23 cellular contexts compared by ENCODE assay signal in the genomic region with DNA sequence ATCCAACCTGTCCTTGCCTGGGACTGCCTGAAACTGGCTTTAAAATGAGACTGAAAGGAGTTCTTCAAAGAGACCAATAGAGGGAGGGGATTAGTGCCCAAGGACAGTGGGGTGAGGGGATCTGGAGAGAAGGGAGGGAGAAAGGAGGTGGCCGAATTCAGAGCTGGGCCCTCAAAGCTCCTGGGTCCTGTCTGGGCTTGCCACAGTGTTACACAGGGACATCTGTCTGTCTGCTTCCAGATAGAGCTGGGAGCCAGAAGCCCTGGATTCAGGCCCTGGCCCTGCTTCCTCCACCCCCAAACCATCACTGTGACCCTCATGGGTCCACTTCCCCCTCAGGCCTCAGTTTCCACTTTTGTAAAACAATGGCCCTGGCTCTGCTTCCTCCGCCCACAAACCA. TPM values are rescaled to one million over a fixed set of nuclear protein-coding genes. Genes with fewer than 3 reads are reported as not detected.
DNase-seq lines count a peak whose midpoint lies in the region; ATAC-seq and TF ChIP-seq lines count a peak whose summit lies in the region.
"Had no signal": no experiment of that assay in that cellular context is flagged by ENCODE, and none has a peak within 500 bp of the region (broad histone marks: within the 10 kb centered on the region; RNA-seq: fewer than 3 reads in every experiment).

No MANE protein-coding gene starts in this region.

- H2BK15ac ChIP-seq in neuronal stem cell (ENCODE audit: low read length) = no peak overlapping the region

- peaks cover 75% of the 10 kb centered on the region for H3K4me1 ChIP-seq in left ventricle myocardium inferior
- peaks cover 23 to 25% of the 10 kb centered on the region in 2 donors for H3K4me1 ChIP-seq in neuronal stem cell (ENCODE audit: control insufficient read depth in 2 of 2, insufficient read depth in 1 of 2, low read depth in 1 of 2, low read length in 2 of 2)

- H3K9me3 ChIP-seq in left ventricle myocardium inferior (replicated peaks) (no peaks in the 10 kb centered on the region), neuronal stem cell (replicated peaks in 1 of 2; ENCODE audit: control insufficient read depth in 2 of 2, insufficient read depth in 1 of 2, low read depth in 1 of 2, low read length in 2 of 2) (peaks cover 0 to 2% of the 10 kb centered on the region in 2 donors)

- CTCF ChIA-PET in RWPE1 (lab: Yijun Ruan, JAX) = interaction anchor here (0.7 kb wide), 1 partner anchor 24 kb away, joined by 3 read pairs; no protein-coding TSS in a partner anchor

- H2BK5ac ChIP-seq in neuronal stem cell (ENCODE audit: low read length) = no peak overlapping the region

- POLR2A ChIA-PET in RWPE1 (lab: Yijun Ruan, JAX; ENCODE audit: low non-redundant PET) = no interaction called here

- no peak overlapping the region for H2AK5ac ChIP-seq in neuronal stem cell (ENCODE audit: low read depth, low read length)

- ATAC-seq in left ventricle myocardium superior = no peak
- ATAC-seq: K562, Panc1 had no signal

- H3K4me2 ChIP-seq in neuronal stem cell (ENCODE audit: insufficient read depth, low read length, poor library complexity, severe bottlenecking) = no peak overlapping the region

- WGBS in neuronal stem cell (ENCODE audit: extremely low coverage in 2 of 2, insufficient read length in 2 of 2, insufficient replicate concordance in 1 of 2), 2 donors = no CpG with 5 or more reads among the region's 2 CpGs

- H4K91ac ChIP-seq in neuronal stem cell (ENCODE audit: low read depth, low read length, poor library complexity) = no peak overlapping the region

- H3K23ac ChIP-seq in neuronal stem cell (ENCODE audit: low read depth, low read length, poor library complexity) = no peak overlapping the region

- no peak for DNase-seq in left ventricle myocardium inferior
- no peak for DNase-seq in left ventricle myocardium superior
- no peak for DNase-seq in RWPE1 (ENCODE audit: low spot score)
- no peak for DNase-seq in neuronal stem cell (ENCODE audit: low spot score)
- no peak for DNase-seq in AG08395 (ENCODE audit: low spot score)
- DNase-seq in activated gamma-delta T cell treated with Interleukin-2 at 50 U/mL for 16 hours = no peak
- DNase-seq: CD4-positive, CD25-positive, alpha-beta regulatory T cell; DMS79 treated with DMSO at 0.1 percent for 48 hours; H9; MM.1S; NCI-H1092; NCI-H1436; NCI-H187 treated with DMSO at 0.1 percent for 48 hours; NCI-H2107; NCI-H226; NCI-H774; NK-92 treated with Interleukin-12 subunit alpha and Interleukin-12 subunit beta, amount 100 ng/mL, for 24 hours had no signal

- H3K79me1 ChIP-seq in neuronal stem cell (ENCODE audit: low read depth, low read length) = peaks cover 5% of the 10 kb centered on the region

- H3K14ac ChIP-seq in neuronal stem cell (ENCODE audit: low read length) = no peak overlapping the region

- no peak for TF ChIP-seq CTCF in left ventricle myocardium inferior (IDR thresholded peaks at IDR 0.05; ENCODE audit: borderline replicate concordance)
- TF ChIP-seq CTCF in RWPE1 (conservative IDR thresholded peaks at IDR 0.05; ENCODE audit: low read depth) = no peak

- no peak overlapping the region for H2BK120ac ChIP-seq in neuronal stem cell (ENCODE audit: low read depth, low read length)

- H2BK12ac ChIP-seq in neuronal stem cell (ENCODE audit: low read length) = no peak overlapping the region

- no peak overlapping the region for H3K4me3 ChIP-seq in left ventricle myocardium inferior
- no peak overlapping the region for H3K4me3 ChIP-seq in neuronal stem cell (ENCODE audit: low read length in 2 of 2)
- H3K4me3 ChIP-seq: K562, SJSA1 had no signal

- H4K8ac ChIP-seq in neuronal stem cell (ENCODE audit: low read depth, low read length) = no peak overlapping the region

- no peak overlapping the region for H2AFZ ChIP-seq in neuronal stem cell (ENCODE audit: low read length)

- H3K27ac ChIP-seq in left ventricle myocardium inferior (replicated peaks) = peak overlapping the region; percentile 94
- H3K27ac ChIP-seq in RWPE1 = peak overlapping the region; percentile 14; the same call in 1 of the 2 replicates
- peak overlapping the region; percentile 14 for H3K27ac ChIP-seq in cingulate gyrus (ENCODE audit: low read depth, low read length)
- H3K27ac ChIP-seq in neuronal stem cell (replicated peaks; ENCODE audit: low read length) = no peak overlapping the region
- H3K27ac ChIP-seq: SJSA1 had no signal

- H3K27me3 ChIP-seq in left ventricle myocardium inferior (ENCODE audit: low read depth) (peaks cover 92% of the 10 kb centered on the region), neuronal stem cell (ENCODE audit: control insufficient read depth in 3 of 3, insufficient read depth in 3 of 3, low read depth in 1 of 3, low read length in 3 of 3) (peaks cover 7 to 23% (median 21%) of the 10 kb centered on the region in 3 experiments)

- no peak overlapping the region for H3K9ac ChIP-seq in neuronal stem cell (ENCODE audit: low read depth, low read length, poor library complexity)

- H3K4ac ChIP-seq in neuronal stem cell (ENCODE audit: low read length) = no peak overlapping the region

- H3K18ac ChIP-seq in neuronal stem cell (ENCODE audit: low read length) = peak overlapping the region; percentile 12

- H3K36me3 ChIP-seq in left ventricle myocardium inferior (no peaks in the 10 kb centered on the region), neuronal stem cell (replicated peaks in 1 of 2; ENCODE audit: control insufficient read depth in 2 of 2, insufficient read depth in 2 of 2, low read length in 2 of 2) (no peaks in the 10 kb centered on the region)
- H3K36me3 ChIP-seq: SJSA1 had no signal

- intact Hi-C loops in left ventricle myocardium inferior (cut with micrococcal nuclease) (no loop called here), left ventricle myocardium superior (cut with micrococcal nuclease) (no loop called here)

RNA-seq across cellular contexts. Expression of a gene that starts 3.6 kb away (rescaled TPM):
- total RNA-seq in left ventricle myocardium inferior = 45.7 TPM
- 20.5 TPM for total RNA-seq in left ventricle myocardium superior
- 6.0 TPM for polyA plus RNA-seq in neuronal stem cell (2013, experiment 1 of 2)
- polyA plus RNA-seq in neuronal stem cell (2013, experiment 2 of 2) = 5.6 TPM
- total RNA-seq: CD4-positive, CD25-positive, alpha-beta regulatory T cell; LHCN-M2; SJSA1 had no signal
- polyA plus RNA-seq: BJ; CD4-positive, CD25-positive, alpha-beta regulatory T cell had no signal

RNA-seq across cellular contexts. Expression of a gene that starts 16.5 kb away (rescaled TPM):
- total RNA-seq in left ventricle myocardium inferior (6.0 TPM), left ventricle myocardium superior (4.2 TPM)
- polyA plus RNA-seq in neuronal stem cell (2013, experiment 1 of 2) = 11.1 TPM
- polyA plus RNA-seq in neuronal stem cell (2013, experiment 2 of 2) = 11.0 TPM
- total RNA-seq: CD4-positive, CD25-positive, alpha-beta regulatory T cell had no signal

RNA-seq across cellular contexts. Expression of a gene that starts 54.7 kb away (rescaled TPM):
- 228 TPM for total RNA-seq in left ventricle myocardium inferior
- total RNA-seq in left ventricle myocardium superior = 212 TPM
- polyA plus RNA-seq in neuronal stem cell (2013, experiment 1 of 2) = 260 TPM
- polyA plus RNA-seq in neuronal stem cell (2013, experiment 2 of 2) = 263 TPM
